1 cellular context compared by ENCODE assay signal in the genomic region with DNA sequence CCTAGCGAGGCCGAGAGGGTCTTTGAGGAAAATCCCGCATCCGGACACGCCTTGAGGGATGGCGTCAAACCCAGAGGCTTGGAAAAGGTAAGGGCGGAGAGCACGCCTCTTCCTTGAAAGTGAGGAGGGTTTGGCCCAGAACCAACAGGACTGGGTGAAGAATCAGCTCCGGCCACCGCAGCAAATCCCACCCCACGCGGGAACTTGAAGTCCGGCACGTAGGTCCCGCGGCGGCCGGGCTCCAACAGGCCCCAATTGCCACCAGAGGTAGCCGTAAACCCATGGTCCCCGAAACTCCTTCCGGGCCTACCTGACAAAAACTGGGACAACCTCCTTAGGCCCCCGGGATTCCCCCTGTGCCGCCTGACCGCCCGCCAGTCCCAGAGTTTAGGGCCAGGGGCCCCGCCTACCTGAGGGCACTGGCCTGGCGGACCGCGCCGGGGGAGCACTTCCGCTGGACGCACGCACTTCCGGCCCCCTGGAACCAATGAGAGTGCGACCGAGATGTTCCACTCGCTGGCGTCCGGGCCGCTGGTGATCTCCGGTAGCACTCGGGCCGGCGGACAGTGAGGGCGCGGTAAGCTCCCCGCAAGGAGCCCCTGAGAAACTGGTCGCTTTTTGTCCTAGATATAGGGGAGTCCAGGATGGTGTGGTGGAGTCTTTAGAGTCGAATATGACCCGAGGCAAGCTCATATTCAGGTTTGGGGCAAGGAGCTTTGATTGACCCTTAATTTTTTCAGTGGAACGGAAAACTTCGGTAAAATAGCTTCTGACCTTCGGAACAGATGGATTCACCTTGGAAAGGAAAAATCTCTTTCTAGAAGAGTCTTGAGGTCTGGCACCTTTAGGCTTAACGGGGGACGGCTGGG.
A peak's percentile ranks its signal among the peaks of the same experiment; 100 is the strongest.
TF ChIP-seq lines count a peak whose summit lies in the region.

LZIC (minus strand) TSS at position 453 of the 869 bp plus-strand sequence. CDS start 6,772 bp downstream, outside the sequence.
NMNAT1 (plus strand) TSS at position 537 of the 869 bp plus-strand sequence. CDS start 28,599 bp downstream, outside the sequence.

TF ChIP-seq in HepG2, 621 proteins besides CTCF, POLR2A, EP300 and RAD21 (continued from another document and continues in another):
- TF ChIP-seq THAP9 (CRISPR knock-in tag; IDR thresholded peaks at IDR 0.05; ENCODE audit: borderline replicate concordance): peak; percentile 91
- TF ChIP-seq DPF2 (CRISPR knock-in tag; IDR thresholded peaks at IDR 0.05; ENCODE audit: borderline replicate concordance, low read depth): no peak
- peak; percentile 27; the same call in 1 of the 2 replicates for TF ChIP-seq ZNF143 (CRISPR knock-in tag; IDR thresholded peaks at IDR 0.05)
- no peak for TF ChIP-seq ATAD3A (CRISPR knock-in tag; IDR thresholded peaks at IDR 0.05)
- no peak; a peak in 1 of 4 replicates for TF ChIP-seq NR2F1 (CRISPR knock-in tag; IDR thresholded peaks at IDR 0.05)
- TF ChIP-seq SUZ12 (IDR thresholded peaks at IDR 0.05; ENCODE audit: low read depth, low read length): no peak
- peak; percentile 74 for TF ChIP-seq FOXM1 (CRISPR knock-in tag; IDR thresholded peaks at IDR 0.05)
- TF ChIP-seq REPIN1 (CRISPR knock-in tag; IDR thresholded peaks at IDR 0.05; ENCODE audit: borderline replicate concordance, low read depth): peak; percentile 92; the same call in 1 of the 2 replicates
- 0 out of 2 replicates have a peak, but pooled peaks have one; percentile 74 for TF ChIP-seq ZFP36L1 (CRISPR knock-in tag; IDR thresholded peaks at IDR 0.05)
- TF ChIP-seq SMARCE1 (IDR thresholded peaks at IDR 0.05; ENCODE audit: borderline replicate concordance): no peak
- no peak for TF ChIP-seq MAF1 (CRISPR knock-in tag; IDR thresholded peaks at IDR 0.05; ENCODE audit: borderline replicate concordance)
- peak; percentile 91; the same call in 1 of the 2 replicates for TF ChIP-seq SALL2 (CRISPR knock-in tag; IDR thresholded peaks at IDR 0.05)
- TF ChIP-seq, protein P1, sequence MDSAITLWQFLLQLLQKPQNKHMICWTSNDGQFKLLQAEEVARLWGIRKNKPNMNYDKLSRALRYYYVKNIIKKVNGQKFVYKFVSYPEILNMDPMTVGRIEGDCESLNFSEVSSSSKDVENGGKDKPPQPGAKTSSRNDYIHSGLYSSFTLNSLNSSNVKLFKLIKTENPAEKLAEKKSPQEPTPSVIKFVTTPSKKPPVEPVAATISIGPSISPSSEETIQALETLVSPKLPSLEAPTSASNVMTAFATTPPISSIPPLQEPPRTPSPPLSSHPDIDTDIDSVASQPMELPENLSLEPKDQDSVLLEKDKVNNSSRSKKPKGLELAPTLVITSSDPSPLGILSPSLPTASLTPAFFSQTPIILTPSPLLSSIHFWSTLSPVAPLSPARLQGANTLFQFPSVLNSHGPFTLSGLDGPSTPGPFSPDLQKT (CRISPR knock-in tag; IDR thresholded peaks at IDR 0.05; ENCODE audit: borderline replicate concordance): no peak
- TF ChIP-seq ZNF747 (CRISPR knock-in tag; IDR thresholded peaks at IDR 0.05; ENCODE audit: borderline replicate concordance): peak; percentile 63; the same call in 1 of the 2 replicates
- TF ChIP-seq, protein P2, sequence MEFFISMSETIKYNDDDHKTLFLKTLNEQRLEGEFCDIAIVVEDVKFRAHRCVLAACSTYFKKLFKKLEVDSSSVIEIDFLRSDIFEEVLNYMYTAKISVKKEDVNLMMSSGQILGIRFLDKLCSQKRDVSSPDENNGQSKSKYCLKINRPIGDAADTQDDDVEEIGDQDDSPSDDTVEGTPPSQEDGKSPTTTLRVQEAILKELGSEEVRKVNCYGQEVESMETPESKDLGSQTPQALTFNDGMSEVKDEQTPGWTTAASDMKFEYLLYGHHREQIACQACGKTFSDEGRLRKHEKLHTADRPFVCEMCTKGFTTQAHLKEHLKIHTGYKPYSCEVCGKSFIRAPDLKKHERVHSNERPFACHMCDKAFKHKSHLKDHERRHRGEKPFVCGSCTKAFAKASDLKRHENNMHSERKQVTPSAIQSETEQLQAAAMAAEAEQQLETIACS (CRISPR knock-in tag; IDR thresholded peaks at IDR 0.05): peak; percentile 54
- TF ChIP-seq, protein P3, sequence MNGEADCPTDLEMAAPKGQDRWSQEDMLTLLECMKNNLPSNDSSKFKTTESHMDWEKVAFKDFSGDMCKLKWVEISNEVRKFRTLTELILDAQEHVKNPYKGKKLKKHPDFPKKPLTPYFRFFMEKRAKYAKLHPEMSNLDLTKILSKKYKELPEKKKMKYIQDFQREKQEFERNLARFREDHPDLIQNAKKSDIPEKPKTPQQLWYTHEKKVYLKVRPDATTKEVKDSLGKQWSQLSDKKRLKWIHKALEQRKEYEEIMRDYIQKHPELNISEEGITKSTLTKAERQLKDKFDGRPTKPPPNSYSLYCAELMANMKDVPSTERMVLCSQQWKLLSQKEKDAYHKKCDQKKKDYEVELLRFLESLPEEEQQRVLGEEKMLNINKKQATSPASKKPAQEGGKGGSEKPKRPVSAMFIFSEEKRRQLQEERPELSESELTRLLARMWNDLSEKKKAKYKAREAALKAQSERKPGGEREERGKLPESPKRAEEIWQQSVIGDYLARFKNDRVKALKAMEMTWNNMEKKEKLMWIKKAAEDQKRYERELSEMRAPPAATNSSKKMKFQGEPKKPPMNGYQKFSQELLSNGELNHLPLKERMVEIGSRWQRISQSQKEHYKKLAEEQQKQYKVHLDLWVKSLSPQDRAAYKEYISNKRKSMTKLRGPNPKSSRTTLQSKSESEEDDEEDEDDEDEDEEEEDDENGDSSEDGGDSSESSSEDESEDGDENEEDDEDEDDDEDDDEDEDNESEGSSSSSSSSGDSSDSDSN (CRISPR knock-in tag; IDR thresholded peaks at IDR 0.05): peak; percentile 97
- peak; percentile 85; the same call in 1 of the 2 replicates for TF ChIP-seq STAT6 (CRISPR knock-in tag; IDR thresholded peaks at IDR 0.05; ENCODE audit: borderline replicate concordance)
- no peak for TF ChIP-seq ZNF10 (CRISPR knock-in tag; IDR thresholded peaks at IDR 0.05; ENCODE audit: borderline replicate concordance, low read depth)
- no peak for TF ChIP-seq SSRP1 (CRISPR knock-in tag; IDR thresholded peaks at IDR 0.05)
- peak; percentile 76; the same call in 1 of the 2 replicates for TF ChIP-seq ZNF205 (CRISPR knock-in tag; IDR thresholded peaks at IDR 0.05)
- TF ChIP-seq MIER3 (CRISPR knock-in tag; IDR thresholded peaks at IDR 0.05; ENCODE audit: borderline replicate concordance): peak; percentile 76; the same call in 1 of the 2 replicates
- TF ChIP-seq NCOR1 (IDR thresholded peaks at IDR 0.05; ENCODE audit: borderline replicate concordance, low read length): no peak; the same call in 1 of the 2 replicates
- TF ChIP-seq FOXO1 (CRISPR knock-in tag; IDR thresholded peaks at IDR 0.05): peak; percentile 70
- 0 out of 2 replicates have a peak, but pooled peaks have one; percentile 49 for TF ChIP-seq ZNF83 (CRISPR knock-in tag; IDR thresholded peaks at IDR 0.05; ENCODE audit: borderline replicate concordance)
- TF ChIP-seq, protein P4, sequence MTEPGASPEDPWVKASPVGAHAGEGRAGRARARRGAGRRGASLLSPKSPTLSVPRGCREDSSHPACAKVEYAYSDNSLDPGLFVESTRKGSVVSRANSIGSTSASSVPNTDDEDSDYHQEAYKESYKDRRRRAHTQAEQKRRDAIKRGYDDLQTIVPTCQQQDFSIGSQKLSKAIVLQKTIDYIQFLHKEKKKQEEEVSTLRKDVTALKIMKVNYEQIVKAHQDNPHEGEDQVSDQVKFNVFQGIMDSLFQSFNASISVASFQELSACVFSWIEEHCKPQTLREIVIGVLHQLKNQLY (CRISPR knock-in tag; IDR thresholded peaks at IDR 0.05): peak; percentile 58; the same call in 1 of the 2 replicates
- TF ChIP-seq THYN1 (CRISPR knock-in tag; IDR thresholded peaks at IDR 0.05; ENCODE audit: borderline replicate concordance, low read depth): 0 out of 2 replicates have a peak, but pooled peaks have one; percentile 30
- peak; percentile 91 for TF ChIP-seq TARDBP (CRISPR knock-in tag; IDR thresholded peaks at IDR 0.05)
- TF ChIP-seq ZNF564 (CRISPR knock-in tag; IDR thresholded peaks at IDR 0.05): no peak
- TF ChIP-seq CBX5 (CRISPR knock-in tag; IDR thresholded peaks at IDR 0.05; ENCODE audit: borderline replicate concordance): peak; percentile 82; the same call in 1 of the 2 replicates
- TF ChIP-seq KLF9 (CRISPR knock-in tag; IDR thresholded peaks at IDR 0.05; ENCODE audit: low read depth): peak; percentile 98
- TF ChIP-seq, protein P5, sequence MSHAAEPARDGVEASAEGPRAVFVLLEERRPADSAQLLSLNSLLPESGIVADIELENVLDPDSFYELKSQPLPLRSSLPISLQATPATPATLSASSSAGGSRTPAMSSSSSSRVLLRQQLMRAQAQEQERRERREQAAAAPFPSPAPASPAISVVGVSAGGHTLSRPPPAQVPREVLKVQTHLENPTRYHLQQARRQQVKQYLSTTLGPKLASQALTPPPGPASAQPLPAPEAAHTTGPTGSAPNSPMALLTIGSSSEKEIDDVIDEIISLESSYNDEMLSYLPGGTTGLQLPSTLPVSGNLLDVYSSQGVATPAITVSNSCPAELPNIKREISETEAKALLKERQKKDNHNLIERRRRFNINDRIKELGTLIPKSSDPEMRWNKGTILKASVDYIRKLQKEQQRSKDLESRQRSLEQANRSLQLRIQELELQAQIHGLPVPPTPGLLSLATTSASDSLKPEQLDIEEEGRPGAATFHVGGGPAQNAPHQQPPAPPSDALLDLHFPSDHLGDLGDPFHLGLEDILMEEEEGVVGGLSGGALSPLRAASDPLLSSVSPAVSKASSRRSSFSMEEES (CRISPR knock-in tag; IDR thresholded peaks at IDR 0.05): peak; percentile 59
- peak; percentile 92 for TF ChIP-seq HDAC2 (CRISPR knock-in tag; IDR thresholded peaks at IDR 0.05)
- TF ChIP-seq ZMYM3 (CRISPR knock-in tag; IDR thresholded peaks at IDR 0.05): peak; percentile 86
- no peak for TF ChIP-seq ZNF274 (CRISPR knock-in tag; IDR thresholded peaks at IDR 0.05)
- 0 out of 2 replicates have a peak, but pooled peaks have one; percentile 55 for TF ChIP-seq FOXJ3 (CRISPR knock-in tag; IDR thresholded peaks at IDR 0.05; ENCODE audit: borderline replicate concordance)
- TF ChIP-seq, protein P6, sequence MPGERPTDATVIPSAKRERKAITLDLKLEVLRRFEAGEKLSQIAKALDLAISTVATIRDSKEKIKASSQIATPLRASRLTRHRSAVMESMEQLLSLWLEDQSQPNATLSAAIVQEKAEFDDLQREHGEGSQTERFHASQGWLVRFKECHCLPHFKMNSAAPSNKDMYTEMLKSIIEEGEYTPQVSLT (CRISPR knock-in tag; IDR thresholded peaks at IDR 0.05; ENCODE audit: borderline replicate concordance, low read depth): 0 out of 2 replicates have a peak, but pooled peaks have one; percentile 28
- TF ChIP-seq ETV6 (CRISPR knock-in tag; conservative IDR thresholded peaks at IDR 0.05): peak; percentile 83
- TF ChIP-seq, protein P7, sequence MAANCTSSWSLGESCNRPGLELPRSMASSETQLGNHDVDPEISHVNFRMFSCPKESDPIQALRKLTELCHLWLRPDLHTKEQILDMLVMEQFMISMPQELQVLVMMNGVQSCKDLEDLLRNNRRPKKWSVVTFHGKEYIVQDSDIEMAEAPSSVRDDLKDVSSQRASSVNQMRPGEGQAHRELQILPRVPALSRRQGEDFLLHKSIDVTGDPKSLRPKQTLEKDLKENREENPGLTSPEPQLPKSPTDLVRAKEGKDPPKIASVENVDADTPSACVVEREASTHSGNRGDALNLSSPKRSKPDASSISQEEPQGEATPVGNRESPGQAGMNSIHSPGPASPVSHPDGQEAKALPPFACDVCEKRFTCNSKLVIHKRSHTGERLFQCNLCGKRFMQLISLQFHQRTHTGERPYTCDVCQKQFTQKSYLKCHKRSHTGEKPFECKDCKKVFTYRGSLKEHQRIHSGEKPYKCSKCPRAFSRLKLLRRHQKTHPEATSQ (CRISPR knock-in tag; IDR thresholded peaks at IDR 0.05; ENCODE audit: borderline replicate concordance): peak; percentile 73
- TF ChIP-seq ZNF746 (CRISPR knock-in tag; IDR thresholded peaks at IDR 0.05): peak; percentile 43; the same call in 1 of the 2 replicates
- no peak for TF ChIP-seq ZNF136 (CRISPR knock-in tag; IDR thresholded peaks at IDR 0.05; ENCODE audit: low read depth)
